In the genomic region with DNA sequence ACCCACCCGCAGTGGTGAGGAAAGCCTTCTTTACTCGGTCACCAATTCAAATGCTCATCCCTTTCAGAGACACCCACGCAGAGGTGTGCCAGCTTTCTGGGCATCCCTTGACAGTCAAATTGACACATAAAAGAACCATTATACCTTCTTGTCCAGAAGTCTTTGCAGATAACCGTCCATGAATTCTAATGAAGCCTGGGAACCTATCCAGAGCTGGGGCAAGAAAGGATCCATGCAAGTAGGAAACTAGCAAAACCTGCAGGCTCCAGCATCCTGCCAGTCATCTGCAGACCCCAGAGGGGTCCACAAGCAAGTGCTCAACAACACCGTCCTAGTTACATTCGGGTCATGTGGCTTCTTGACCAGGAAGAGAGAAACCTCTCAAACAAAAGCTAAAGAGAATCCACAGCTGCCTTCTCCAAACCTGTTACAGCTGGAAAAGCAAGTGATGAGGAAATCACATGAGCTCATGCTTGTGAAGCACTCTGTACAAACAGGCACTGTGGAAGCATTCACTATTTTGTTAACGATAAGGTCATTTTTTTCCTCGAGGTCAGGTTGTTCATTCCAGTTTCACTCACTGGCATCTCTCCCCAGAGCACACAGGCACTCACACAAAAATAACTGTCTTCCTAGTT, we compare ENCODE assay signal across 17 cellular contexts.
A peak's percentile ranks its signal among the peaks of the same experiment; 100 is the strongest.
DNase-seq lines count a peak whose midpoint lies in the region; ATAC-seq and TF ChIP-seq lines count a peak whose summit lies in the region.
"Had no signal": no experiment of that assay in that cellular context is flagged by ENCODE, and none has a peak within 500 bp of the region (broad histone marks: within the 10 kb centered on the region; RNA-seq: fewer than 3 reads in every experiment).

No MANE protein-coding gene starts in this region.

- H3K27ac ChIP-seq in body of pancreas (peak overlapping the region in 2 of 4 donors; percentile 23 to 68), gastroesophageal sphincter (no peak overlapping the region)
- H3K27ac ChIP-seq: KMS-11, neural progenitor cell had no signal

- TF ChIP-seq CTCF in body of pancreas (IDR thresholded peaks at IDR 0.05): no peak
- no peak for TF ChIP-seq CTCF in gastroesophageal sphincter (IDR thresholded peaks at IDR 0.05)

- H3K9me3 ChIP-seq in body of pancreas (no peaks in the 10 kb centered on the region), gastroesophageal sphincter (no peaks in the 10 kb centered on the region)

- H3K27me3 ChIP-seq in body of pancreas: no peaks in the 10 kb centered on the region
- peaks cover under 1% of the 10 kb centered on the region for H3K27me3 ChIP-seq in gastroesophageal sphincter
- H3K27me3 ChIP-seq: neural progenitor cell had no signal

- H3K36me3 ChIP-seq in body of pancreas (replicated peaks in 1 of 2; ENCODE audit: insufficient read depth in 1 of 2, low read depth in 2 of 2) (no peaks in the 10 kb centered on the region), gastroesophageal sphincter (no peaks in the 10 kb centered on the region)
- H3K36me3 ChIP-seq: neural progenitor cell had no signal

- DNase-seq in HuH-7.5 (ENCODE audit: low spot score) (peak; percentile 21), body of pancreas (peak in 1 of 4 donors; percentile 63), sciatic nerve (ENCODE audit: low spot score) (no peak), NCI-H82 (lab: John Stamatoyannopoulos, UW) (no peak)
- DNase-seq: AML-193, H7, mesendoderm, NCI-H187 treated with DMSO at 0.1 percent for 48 hours, NCI-H524 treated with DMSO at 0.1 percent for 48 hours had no signal

- no peak for TF ChIP-seq POLR2A in body of pancreas (IDR thresholded peaks at IDR 0.05)
- TF ChIP-seq POLR2A in gastroesophageal sphincter (IDR thresholded peaks at IDR 0.05): no peak

- H3K4me3 ChIP-seq in body of pancreas (no peak overlapping the region), gastroesophageal sphincter (no peak overlapping the region)
- H3K4me3 ChIP-seq: neural progenitor cell, skin epidermis had no signal

- WGBS in body of pancreas, 2 donors: 53 to 56% methylated on average over 8 of the region's 8 CpGs
- WGBS in gastroesophageal sphincter (ENCODE audit: low coverage in 1 of 2), 2 donors: 51 to 65% methylated on average over 4 of the region's 8 CpGs

- ATAC-seq in body of pancreas: peak; percentile 47
- ATAC-seq in gastroesophageal sphincter: peak; percentile 29
- peak; percentile 75 for ATAC-seq in sciatic nerve
- ATAC-seq in GM18498 (IDR thresholded peaks at IDR 0.05; ENCODE audit: unreplicated experiment): no peak
- ATAC-seq in GM21786 (IDR thresholded peaks at IDR 0.05; ENCODE audit: unreplicated experiment): no peak
- no peak for ATAC-seq in GM21447 (IDR thresholded peaks at IDR 0.05; ENCODE audit: unreplicated experiment)
- ATAC-seq: activated CD4-positive, CD25-positive, alpha-beta regulatory T cell treated with anti-CD3 and anti-CD28 coated beads, Interleukin-2, amount 50 U/mL, for 24 hours had no signal

- intact Hi-C loops in body of pancreas (cut with DNase I): no loop called here
- intact Hi-C loops in sciatic nerve (cut with DNase I): no loop called here

- H3K4me1 ChIP-seq in body of pancreas (peaks cover 15% of the 10 kb centered on the region), gastroesophageal sphincter (peaks cover 0 to 10% (median 0%) of the 10 kb centered on the region in 3 donors)
- H3K4me1 ChIP-seq: neural progenitor cell had no signal

- TF ChIP-seq EP300 in gastroesophageal sphincter (IDR thresholded peaks at IDR 0.05): no peak

Comparison
In these comparisons a context has a peak if more than half of its experiments do, and no peak if none do; other contexts are left out.
1. ATAC-seq: peak in body of pancreas (single experiment), gastroesophageal sphincter (single experiment) and sciatic nerve (single experiment); none in GM18498 (single experiment), GM21786 (single experiment) and GM21447 (single experiment).